Comparison of ENCODE assay signal across 1 cellular context in genomic region chr16:12816791-12817214, GRCh38.
A peak's percentile ranks its signal among the peaks of the same experiment; 100 is the strongest.
TF ChIP-seq lines count a peak whose summit lies in the region.
"Not testable (repeated sequence)": the region's sequence is repeated elsewhere in the genome, so short reads cannot be mapped to it uniquely, and the experiment has no call there.

No MANE protein-coding gene starts in this region.

TF ChIP-seq in K562, 482 proteins besides CTCF, POLR2A, EP300 and RAD21 (continued from another document):
- TF ChIP-seq ARID1B (IDR thresholded peaks at IDR 0.05): peak; percentile 67
- TF ChIP-seq PKNOX1 (IDR thresholded peaks at IDR 0.05): peak; percentile 86
- peak; percentile 87 for TF ChIP-seq CEBPG (CRISPR knock-in tag; IDR thresholded peaks at IDR 0.05)
- TF ChIP-seq CEBPG (tag; conservative IDR thresholded peaks at IDR 0.05 in 1 of 2, IDR thresholded peaks at IDR 0.05 in 1 of 2): peak; percentile 97 to 99
- peak; percentile 70 for TF ChIP-seq GABPA (tag; conservative IDR thresholded peaks at IDR 0.05; ENCODE audit: low read depth)
- TF ChIP-seq ZSCAN32 (CRISPR knock-in tag; IDR thresholded peaks at IDR 0.05): peak; percentile 39; the same call in 1 of the 2 replicates
- peak; percentile 32; the same call in 1 of the 2 replicates for TF ChIP-seq TEAD4 (IDR thresholded peaks at IDR 0.05; ENCODE audit: low read length)
- not testable (repeated sequence) for TF ChIP-seq TEAD4 (CRISPR knock-in tag; IDR thresholded peaks at IDR 0.05; ENCODE audit: borderline replicate concordance); ATF3 (CRISPR knock-in tag; conservative IDR thresholded peaks at IDR 0.05); PBX2 (CRISPR knock-in tag; IDR thresholded peaks at IDR 0.05; ENCODE audit: low read depth)
- 0 out of 4 replicates have a peak, but pooled peaks of 1 of the 2 experiments have one; percentile 15 for TF ChIP-seq ZNF318 (IDR thresholded peaks at IDR 0.05; ENCODE audit: borderline replicate concordance in 1 of 2, low read depth in 1 of 2)
- TF ChIP-seq ZNF175 (CRISPR knock-in tag; IDR thresholded peaks at IDR 0.05; ENCODE audit: low read depth): 0 out of 2 replicates have a peak, but pooled peaks have one; percentile 63
- TF ChIP-seq CBFA2T3 (IDR thresholded peaks at IDR 0.05): peak; percentile 54
- TF ChIP-seq HDAC2 (IDR thresholded peaks at IDR 0.05): 0 out of 2 replicates have a peak, but pooled peaks have one; percentile 32
- peak; percentile 40; the same call in 1 of the 2 replicates for TF ChIP-seq SMARCE1 (IDR thresholded peaks at IDR 0.05)
- TF ChIP-seq TRIM24 (IDR thresholded peaks at IDR 0.05): peak; percentile 78 to 82; a peak in 2 of 4 replicates
- peak; percentile 82 for TF ChIP-seq CEBPB (tag; IDR thresholded peaks at IDR 0.05)
- TF ChIP-seq ZNF589 (CRISPR knock-in tag; IDR thresholded peaks at IDR 0.05; ENCODE audit: low read depth): 0 out of 2 replicates have a peak, but pooled peaks have one; percentile 12
- peak; percentile 56; the same call in 1 of the 2 replicates for TF ChIP-seq ZNF766 (CRISPR knock-in tag; conservative IDR thresholded peaks at IDR 0.05)
- peak; percentile 38 for TF ChIP-seq CBFA2T2 (conservative IDR thresholded peaks at IDR 0.05)
- peak; percentile 49; the same call in 1 of the 2 replicates for TF ChIP-seq TAL1 (IDR thresholded peaks at IDR 0.05)
- TF ChIP-seq ATF3 (IDR thresholded peaks at IDR 0.05): peak; percentile 92
- TF ChIP-seq PBX2 (tag; conservative IDR thresholded peaks at IDR 0.05; ENCODE audit: low read depth): peak; percentile 25; the same call in 1 of the 2 replicates
- TF ChIP-seq CTBP1 (IDR thresholded peaks at IDR 0.05; ENCODE audit: borderline replicate concordance): peak; percentile 47; the same call in 1 of the 2 replicates
